8 cellular contexts compared by ENCODE assay signal in the genomic region with DNA sequence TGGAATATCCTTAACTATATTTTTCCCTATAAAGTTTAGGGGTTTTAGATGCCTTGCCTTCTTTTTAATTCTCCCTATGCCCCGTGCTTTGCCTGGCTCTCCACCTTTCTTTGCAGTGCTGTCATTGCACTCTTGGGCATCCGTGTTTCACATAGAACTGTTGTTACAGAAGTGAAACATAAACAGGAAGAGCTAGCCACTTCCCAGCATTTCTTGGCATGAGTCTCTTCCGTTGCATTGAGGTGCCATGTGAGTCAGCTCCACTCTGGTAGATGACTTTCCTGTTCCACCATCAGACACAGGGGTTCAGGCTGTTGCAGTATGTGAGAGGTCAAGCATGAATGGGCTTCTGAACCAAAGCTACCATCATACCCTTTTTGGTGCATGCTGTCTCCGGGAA.
DNase-seq lines count a peak whose midpoint lies in the region; ATAC-seq and TF ChIP-seq lines count a peak whose summit lies in the region.

No MANE protein-coding gene starts in this region.

- H3K4me3 ChIP-seq in AG04449 (ENCODE audit: low read depth, low read length): no peak overlapping the region
- peak overlapping the region; percentile 38; the same call in 1 of the 2 replicates for H3K4me3 ChIP-seq in PC-9

- intact Hi-C loops in PC-9 (cut with micrococcal nuclease; ENCODE audit: unreplicated experiment): loop anchor here (1.0 to 2.0 kb wide), 3 partner anchors 64 to 150 kb away; no protein-coding TSS in a partner anchor

- TF ChIP-seq CTCF in AG04449 (IDR thresholded peaks at IDR 0.05; ENCODE audit: insufficient read depth, low read length, missing control alignments): no peak
- 0 out of 2 replicates have a peak, but pooled peaks have one; percentile 34 for TF ChIP-seq CTCF in PC-9 (conservative IDR thresholded peaks at IDR 0.05)

- H2AFZ ChIP-seq in PC-9: no peak overlapping the region

- ATAC-seq in GM21529 (IDR thresholded peaks at IDR 0.05; ENCODE audit: unreplicated experiment): no peak

- H3K27ac ChIP-seq in PC-9: peak overlapping the region; percentile 86

- no peaks in the 10 kb centered on the region for H3K79me2 ChIP-seq in PC-9 (ENCODE audit: low read depth)

- CTCF ChIA-PET in AG04449 (lab: Yijun Ruan, JAX): interaction anchor here (0.8 to 1.6 kb wide), 8 partner anchors 9 to 150 kb away, joined by 3 to 8 read pairs (median 3); no protein-coding TSS in a partner anchor
- CTCF ChIA-PET in PC-9 (lab: Charles Lee): interaction anchor here (0.6 to 2.0 kb wide), 6 partner anchors 18 to 109 kb away, joined by 3 to 11 read pairs (median 4); no protein-coding TSS in a partner anchor

- H4K20me1 ChIP-seq in PC-9 (ENCODE audit: insufficient read depth): no peaks in the 10 kb centered on the region

- no peaks in the 10 kb centered on the region for H3K36me3 ChIP-seq in PC-9 (ENCODE audit: low read depth)

- POLR2A ChIA-PET in AG04449 (lab: Yijun Ruan, JAX): interaction anchor here (0.6 kb wide), 1 partner anchor 29 kb away, joined by 3 read pairs; no protein-coding TSS in a partner anchor
- POLR2A ChIA-PET in PC-9 (lab: Charles Lee; ENCODE audit: unreplicated experiment): interaction anchor here (0.6 to 0.9 kb wide), 2 partner anchors 75 to 113 kb away, joined by 6 to 11 read pairs; no protein-coding TSS in a partner anchor

- DNase-seq in AG04449 (ENCODE audit: low read depth, low spot score) (peak; percentile 51), GM19238 (ENCODE audit: insufficient read length, low spot score) (peak; percentile 12), PC-9 (peak; percentile 70 to 95), midbrain (lab: John Stamatoyannopoulos, UW) (peak; percentile 33), NCI-H1417 (lab: John Stamatoyannopoulos, UW) (no peak), NCI-H1436 treated with DMSO at 0.1 percent for 48 hours (lab: John Stamatoyannopoulos, UW) (no peak)
- peak; percentile 29 for DNase-seq in central memory CD4-positive, alpha-beta T cell

- H3K4me1 ChIP-seq in PC-9 (replicated peaks; ENCODE audit: insufficient read depth): peaks cover 35% of the 10 kb centered on the region

- peak overlapping the region; percentile 75 for H3K4me2 ChIP-seq in PC-9

- no TSS peak for BruUV-seq in PC-9 (replicated peaks; lab: Mats Ljungman, UMichigan)

- no peaks in the 10 kb centered on the region for H3K27me3 ChIP-seq in PC-9 (ENCODE audit: insufficient read depth, low read depth)

- peaks cover 13% of the 10 kb centered on the region for H3F3A ChIP-seq in PC-9 (ENCODE audit: insufficient read depth, low read depth)

- no peaks in the 10 kb centered on the region for H3K9me2 ChIP-seq in PC-9 (ENCODE audit: insufficient read depth)

- H3K9me3 ChIP-seq in PC-9 (ENCODE audit: insufficient read depth, low read depth): no peaks in the 10 kb centered on the region

Comparison
In these comparisons a context has a peak if more than half of its experiments do, and no peak if none do; other contexts are left out.
1. DNase-seq: peak in AG04449 (single experiment), GM19238 (single experiment), PC-9 (2 of 2), central memory CD4-positive, alpha-beta T cell (single experiment) and midbrain (single experiment); none in NCI-H1417 (0 of 3) and NCI-H1436 treated with DMSO at 0.1 percent for 48 hours (single experiment).